In genomic region chr11:71946144-71946571, GRCh38 we compare ENCODE assay signal across 14 cellular contexts. TPM values are rescaled to one million over a fixed set of nuclear protein-coding genes. Genes with fewer than 3 reads are reported as not detected.
DNase-seq lines count a peak whose midpoint lies in the region; ATAC-seq and TF ChIP-seq lines count a peak whose summit lies in the region.
"Had no signal": no experiment of that assay in that cellular context is flagged by ENCODE, and none has a peak within 500 bp of the region (broad histone marks: within the 10 kb centered on the region; RNA-seq: fewer than 3 reads in every experiment).

No MANE protein-coding gene starts in this region.

- peak overlapping the region; percentile 76 for H3K27ac Mint-ChIP-seq in activated T-cell treated with anti-CD3 and anti-CD28 coated beads, Interleukin-2, amount 50 U/mL, for 72 hours
- peak overlapping the region; percentile 79 for H3K27ac Mint-ChIP-seq in stimulated activated naive CD8-positive, alpha-beta T cell treated with anti-CD3 and anti-CD28 coated beads, Interleukin-15, Interleukin-2, amounts not matched to agents 100 ng/mL and 50 ng/mL, for 24 hours

- ATAC-seq in activated T-cell treated with anti-CD3 and anti-CD28 coated beads, Interleukin-2, amount 50 U/mL, for 72 hours (replicated peaks in 1 of 2) = peak; percentile 77 to 83
- ATAC-seq in HG02763 (IDR thresholded peaks at IDR 0.05; ENCODE audit: unreplicated experiment) = no peak

- no peak for TF ChIP-seq CTCF in SK-N-SH (IDR thresholded peaks at IDR 0.05)

- peaks cover 32% of the 10 kb centered on the region for H3F3A ChIP-seq in SK-N-SH (replicated peaks; ENCODE audit: insufficient read depth)

- no peak overlapping the region for H3K4me3 ChIP-seq in SK-N-SH (ENCODE audit: low read depth in 2 of 2, low read length in 1 of 2)
- H3K4me3 ChIP-seq: HAP-1, testis had no signal

- H3K9me3 ChIP-seq in SK-N-SH = no peaks in the 10 kb centered on the region
- H3K9me3 ChIP-seq: HAP-1, testis had no signal

- peaks cover 25% of the 10 kb centered on the region for H3K4me1 Mint-ChIP-seq in activated T-cell treated with anti-CD3 and anti-CD28 coated beads, Interleukin-2, amount 50 U/mL, for 72 hours (ENCODE audit: low read depth)
- peaks cover 37% of the 10 kb centered on the region for H3K4me1 Mint-ChIP-seq in stimulated activated naive CD8-positive, alpha-beta T cell treated with anti-CD3 and anti-CD28 coated beads, Interleukin-15, Interleukin-2, amounts not matched to agents 100 ng/mL and 50 ng/mL, for 24 hours (ENCODE audit: low read depth)

- H3K36me3 Mint-ChIP-seq in activated T-cell treated with anti-CD3 and anti-CD28 coated beads, Interleukin-2, amount 50 U/mL, for 72 hours (ENCODE audit: insufficient read depth in 2 of 2) = peaks cover 1 to 3% of the 10 kb centered on the region in 2 donors
- peaks cover 36% of the 10 kb centered on the region for H3K36me3 Mint-ChIP-seq in stimulated activated naive CD8-positive, alpha-beta T cell treated with anti-CD3 and anti-CD28 coated beads, Interleukin-15, Interleukin-2, amounts not matched to agents 100 ng/mL and 50 ng/mL, for 24 hours (ENCODE audit: low read depth)

- H2AFZ ChIP-seq in SK-N-SH (ENCODE audit: low read depth) = no peak overlapping the region

- no peaks in the 10 kb centered on the region for H3K9me3 Mint-ChIP-seq in activated T-cell treated with anti-CD3 and anti-CD28 coated beads, Interleukin-2, amount 50 U/mL, for 72 hours
- H3K9me3 Mint-ChIP-seq in stimulated activated naive CD8-positive, alpha-beta T cell treated with anti-CD3 and anti-CD28 coated beads, Interleukin-15, Interleukin-2, amounts not matched to agents 100 ng/mL and 50 ng/mL, for 24 hours = no peaks in the 10 kb centered on the region
- H3K9me3 Mint-ChIP-seq: neural crest cell had no signal

- H3K9me2 ChIP-seq in SK-N-SH = no peaks in the 10 kb centered on the region

- H3K4me1 ChIP-seq in SK-N-SH (ENCODE audit: control insufficient read depth in 1 of 2, insufficient read depth in 2 of 2, low read depth in 1 of 2, low read length in 1 of 2) = peaks cover 0 to 27% of the 10 kb centered on the region in 2 experiments; a peak in 3 of 4 replicates
- H3K4me1 ChIP-seq: testis had no signal

- no peak for TF ChIP-seq RAD21 in SK-N-SH (IDR thresholded peaks at IDR 0.05; ENCODE audit: low read length)

- DNase-seq in activated T-cell treated with anti-CD3 and anti-CD28 coated beads, Interleukin-2, amount 50 U/mL, for 72 hours = peak in 1 of 2 donors; percentile 21
- no peak for DNase-seq in activated T-cell treated with anti-CD3 and anti-CD28 coated beads, Interleukin-2, amount 50 U/mL, for 48 hours
- DNase-seq in SK-N-SH (no peak), fibroblast of peridontal ligament (ENCODE audit: extremely low read depth) (peak; percentile 10), NOMO-1 treated with DMSO at 0.1 percent for 48 hours (lab: John Stamatoyannopoulos, UW; ENCODE audit: unreplicated experiment) (no peak), NCI-H510A treated with DMSO at 0.1 percent for 48 hours (lab: John Stamatoyannopoulos, UW) (no peak)
- DNase-seq: activated effector memory CD4-positive, alpha-beta T cell treated with Interleukin-2 at 50 U/mL for 16 hours; effector CD4-positive, alpha-beta T cell; NCI-H524; testis had no signal

- H3K36me3 ChIP-seq in SK-N-SH (replicated peaks in 1 of 2; ENCODE audit: control insufficient read depth in 1 of 2, insufficient read depth in 2 of 2, low read length in 1 of 2) = no peaks in the 10 kb centered on the region
- H3K36me3 ChIP-seq: HAP-1 had no signal

- no peak for TF ChIP-seq EP300 in SK-N-SH (IDR thresholded peaks at IDR 0.05; ENCODE audit: borderline replicate concordance in 1 of 2, low read depth in 1 of 2, low read length in 1 of 2)

- POLR2A ChIA-PET in SK-N-SH (lab: Yijun Ruan, JAX) = no interaction called here

- no peaks in the 10 kb centered on the region for H4K20me1 ChIP-seq in SK-N-SH (ENCODE audit: insufficient read depth)

- CTCF ChIA-PET in SK-N-SH (lab: Yijun Ruan, JAX) = interaction anchor here (0.9 to 1.0 kb wide), 2 partner anchors 17 to 31 kb away, joined by 3 to 5 read pairs; partner anchors contain the start of gene RNF121

- H3K79me2 ChIP-seq in SK-N-SH (ENCODE audit: insufficient read depth) = peaks cover 81% of the 10 kb centered on the region

- H3K27me3 ChIP-seq in SK-N-SH (ENCODE audit: insufficient read depth) = no peaks in the 10 kb centered on the region
- H3K27me3 ChIP-seq: testis had no signal

- H3K4me3 Mint-ChIP-seq in activated T-cell treated with anti-CD3 and anti-CD28 coated beads, Interleukin-2, amount 50 U/mL, for 72 hours = peak overlapping the region; percentile 38 to 63
- peak overlapping the region; percentile 47 for H3K4me3 Mint-ChIP-seq in stimulated activated naive CD8-positive, alpha-beta T cell treated with anti-CD3 and anti-CD28 coated beads, Interleukin-15, Interleukin-2, amounts not matched to agents 100 ng/mL and 50 ng/mL, for 24 hours
- H3K4me3 Mint-ChIP-seq: neural crest cell had no signal

- peak overlapping the region in 1 of 2 experiments; percentile 90; a peak in 2 of 4 replicates for H3K27ac ChIP-seq in SK-N-SH (ENCODE audit: low read depth in 2 of 2, low read length in 1 of 2)
- H3K27ac ChIP-seq: testis had no signal

- 35% methylated on average over 2 of the region's 2 CpGs for WGBS in SK-N-SH (ENCODE audit: low lambda C conversion rate)

- peak overlapping the region; percentile 67 for H3K9ac ChIP-seq in SK-N-SH

- peak overlapping the region; percentile 30; the same call in 1 of the 2 replicates for H3K4me2 ChIP-seq in SK-N-SH

- H3K27me3 Mint-ChIP-seq in activated T-cell treated with anti-CD3 and anti-CD28 coated beads, Interleukin-2, amount 50 U/mL, for 72 hours (ENCODE audit: low read depth) = no peaks in the 10 kb centered on the region
- H3K27me3 Mint-ChIP-seq in stimulated activated naive CD8-positive, alpha-beta T cell treated with anti-CD3 and anti-CD28 coated beads, Interleukin-15, Interleukin-2, amounts not matched to agents 100 ng/mL and 50 ng/mL, for 24 hours = no peaks in the 10 kb centered on the region

TF ChIP-seq in SK-N-SH, 30 proteins besides CTCF, POLR2A, EP300 and RAD21:
- 0 out of 2 replicates have a peak, but pooled peaks have one; percentile 12 for TF ChIP-seq TCF12 (IDR thresholded peaks at IDR 0.05)
- TF ChIP-seq YY1 (IDR thresholded peaks at IDR 0.05; ENCODE audit: low read depth) = no peak
- no peak for TF ChIP-seq MEF2A (IDR thresholded peaks at IDR 0.05; ENCODE audit: borderline replicate concordance, low read depth)

RNA-seq across cellular contexts. Expression of gene RNF121, which starts 17.3 kb away (rescaled TPM):
- 10 to 100 TPM; 42.0 to 47.6 TPM for total RNA-seq in activated T-cell treated with anti-CD3 and anti-CD28 coated beads, Interleukin-2, amount 50 U/mL, for 72 hours
- polyA plus RNA-seq in SK-N-SH (2012; rRNA removed) = 49.5 and 67.5 TPM in 2 replicates
- polyA plus RNA-seq in SK-N-SH (2012; cell fraction: cytosol; rRNA removed) = 32.6 and 42.7 TPM in 2 replicates
- 43.6 and 87.5 TPM in 2 replicates for polyA plus RNA-seq in SK-N-SH (2012; cell fraction: nucleus; rRNA removed)

RNA-seq across cellular contexts. Expression of gene XNDC1N, which starts 17.8 kb away (rescaled TPM):
- 10 to 100 TPM; 21.7 to 30.1 TPM for total RNA-seq in activated T-cell treated with anti-CD3 and anti-CD28 coated beads, Interleukin-2, amount 50 U/mL, for 72 hours
- 3.4 and 4.5 TPM in 2 replicates for polyA plus RNA-seq in SK-N-SH (2012; rRNA removed)
- polyA plus RNA-seq in SK-N-SH (2012; cell fraction: cytosol; rRNA removed) = 2.6 and 2.8 TPM in 2 replicates
- polyA plus RNA-seq in SK-N-SH (2012; cell fraction: nucleus; rRNA removed) = 9.9 and 10.1 TPM in 2 replicates

RNA-seq across cellular contexts. Expression of gene IL18BP, which starts 52.6 kb away (rescaled TPM):
- 10 to 100 TPM; 16.7 to 19.0 TPM for total RNA-seq in activated T-cell treated with anti-CD3 and anti-CD28 coated beads, Interleukin-2, amount 50 U/mL, for 72 hours
- 5.0 and 6.8 TPM in 2 replicates for polyA plus RNA-seq in SK-N-SH (2012; rRNA removed)
- 1.3 and 1.7 TPM in 2 replicates for polyA plus RNA-seq in SK-N-SH (2012; cell fraction: cytosol; rRNA removed)
- 28.7 and 34.0 TPM in 2 replicates for polyA plus RNA-seq in SK-N-SH (2012; cell fraction: nucleus; rRNA removed)
